9 cellular contexts compared by ENCODE assay signal in genomic region chr5:132489871-132490483, GRCh38. TPM values are rescaled to one million over a fixed set of nuclear protein-coding genes. Genes with fewer than 3 reads are reported as not detected.
DNase-seq lines count a peak whose midpoint lies in the region; ATAC-seq, FAIRE-seq and TF ChIP-seq lines count a peak whose summit lies in the region.
"Had no signal": no experiment of that assay in that cellular context is flagged by ENCODE, and none has a peak within 500 bp of the region (broad histone marks: within the 10 kb centered on the region; RNA-seq: fewer than 3 reads in every experiment).

No MANE protein-coding gene starts in this region.

- H3K9me1 ChIP-seq in keratinocyte (ENCODE audit: control insufficient read depth, extremely low read depth, insufficient read depth, low read length) = no peaks in the 10 kb centered on the region

- H3K9me3 ChIP-seq in breast epithelium (no peaks in the 10 kb centered on the region), keratinocyte (ENCODE audit: control insufficient read depth, low read depth, low read length) (no peaks in the 10 kb centered on the region)

- FAIRE-seq in keratinocyte (lab: Jason Lieb, UNC) = no peak

- DNase-seq in Ammon's horn (ENCODE audit: low spot score) (peak; percentile 49), breast epithelium (ENCODE audit: low spot score in 2 of 2) (peak in 1 of 2 donors; percentile 39), keratinocyte (ENCODE audit: low read depth, low spot score) (no peak), NCI-H2171 treated with DMSO at 0.1 percent for 48 hours (lab: John Stamatoyannopoulos, UW) (no peak)
- DNase-seq in stimulated activated CD4-positive, alpha-beta T cell treated with anti-CD3 and anti-CD28 coated beads, Interleukin-4, amount 100 ng/mL, for 1 hour = peak; percentile 61

- H4K20me1 ChIP-seq in keratinocyte (ENCODE audit: control insufficient read depth, extremely low read depth, insufficient read depth, low read length) = no peaks in the 10 kb centered on the region

- TF ChIP-seq CTCF in breast epithelium (IDR thresholded peaks at IDR 0.05) (peak in 1 of 3 donors; percentile 24), keratinocyte (optimal IDR thresholded peaks at IDR 0.05 in 1 of 3, IDR thresholded peaks at IDR 0.05 in 1 of 3, conservative IDR thresholded peaks at IDR 0.05 in 1 of 3; ENCODE audit: extremely low read depth in 1 of 3, insufficient read depth in 2 of 3, low read length in 3 of 3) (peak in 1 of 3 experiments; percentile 29)

- peaks cover 16% of the 10 kb centered on the region for H3K79me2 ChIP-seq in keratinocyte (ENCODE audit: control insufficient read depth, insufficient read depth, low read length)

- intact Hi-C loops in breast epithelium (cut with DNase I; ENCODE audit: low total_unique reads) = loop anchor here (5.0 kb wide), 1 partner anchor 63 kb away; no protein-coding TSS in a partner anchor

- H3K9ac ChIP-seq in keratinocyte (ENCODE audit: control insufficient read depth, extremely low read depth, insufficient read depth, low read length) = peak overlapping the region; percentile 89

- H3K4me1 ChIP-seq in breast epithelium (peaks cover 8 to 28% of the 10 kb centered on the region in 2 donors), keratinocyte (ENCODE audit: control insufficient read depth, extremely low read depth, insufficient read depth, low read length) (peaks cover 36% of the 10 kb centered on the region)

- H2AFZ ChIP-seq in keratinocyte (ENCODE audit: control insufficient read depth, low read length) = no peak overlapping the region

- peak overlapping the region; percentile 93 for H3K4me2 ChIP-seq in keratinocyte (ENCODE audit: control insufficient read depth, extremely low read depth, insufficient read depth, low read depth, low read length)

- H3K27ac ChIP-seq in breast epithelium (peak overlapping the region; percentile 95 to 96), keratinocyte (ENCODE audit: control insufficient read depth, insufficient read depth, low read length) (peak overlapping the region; percentile 84)

- H3K36me3 ChIP-seq in breast epithelium = no peaks in the 10 kb centered on the region
- peaks cover 13 to 16% of the 10 kb centered on the region in 2 experiments for H3K36me3 ChIP-seq in keratinocyte (ENCODE audit: control insufficient read depth in 2 of 2, extremely low read depth in 1 of 2, insufficient read depth in 2 of 2, low read length in 2 of 2)

- H3K4me3 ChIP-seq in breast epithelium (peak overlapping the region; percentile 67 to 97 (median 83)), keratinocyte (ENCODE audit: control insufficient read depth in 2 of 3, extremely low read depth in 1 of 3, insufficient read depth in 2 of 3, low read depth in 1 of 3, low read length in 3 of 3) (peak overlapping the region; percentile 69 to 77 (median 73))

- H3K27me3 ChIP-seq in breast epithelium (no peaks in the 10 kb centered on the region), keratinocyte (ENCODE audit: control insufficient read depth, extremely low read depth, insufficient read depth, low read length) (no peaks in the 10 kb centered on the region)

- dilution Hi-C loops in keratinocyte (cut with MboI; ENCODE audit: extremely low pct_ligation_motif_present, low sequenced_read_pairs) = no loop called here

- ATAC-seq in GM18868 (IDR thresholded peaks at IDR 0.05; ENCODE audit: unreplicated experiment) = peak; percentile 37
- peak; percentile 33 for ATAC-seq in HG03064 (IDR thresholded peaks at IDR 0.05; ENCODE audit: low read depth, unreplicated experiment)
- peak; percentile 39 for ATAC-seq in SK-N-SH treated with all-trans-retinoic acid at 6 μM for 48 hours

- TF ChIP-seq POLR2A in breast epithelium (IDR thresholded peaks at IDR 0.05) = no peak

TF ChIP-seq in SK-N-SH treated with all-trans-retinoic acid at 6 μM for 48 hours, 23 proteins besides CTCF, POLR2A, EP300 and RAD21:
- no peak for TF ChIP-seq ZC3H10 (CRISPR knock-in tag; IDR thresholded peaks at IDR 0.05)

RNA-seq across cellular contexts. Expression of gene IRF1, which starts 0.6 kb away (rescaled TPM):
- total RNA-seq in breast epithelium = 10 to 100 TPM; 10.4 to 27.8 (median 18.0) TPM
- polyA plus RNA-seq in keratinocyte = 3.7 to 16.4 TPM (median 6.2 TPM) in 3 replicates
- 1.5 TPM for polyA plus RNA-seq in keratinocyte (2011; ENCODE audit: low read depth)
- polyA plus RNA-seq in keratinocyte (2011; cell fraction: cytosol; rRNA removed) = 5.1 and 5.5 TPM in 2 replicates
- 10.1 and 10.5 TPM in 2 replicates for polyA plus RNA-seq in keratinocyte (2011; cell fraction: nucleus; rRNA removed)
- polyA plus RNA-seq in keratinocyte (2012; ENCODE audit: low replicate concordance) = 3.0 and 14.7 TPM in 2 replicates
- 4.8 to 17.6 TPM (median 13.9 TPM) in 3 replicates for polyA minus RNA-seq in keratinocyte
- 2.1 TPM for polyA minus RNA-seq in keratinocyte (2011; cell fraction: cytosol; rRNA and poly(A)+ RNA removed)
- polyA minus RNA-seq in keratinocyte (2011; cell fraction: nucleus; rRNA and poly(A)+ RNA removed) = 8.0 and 9.3 TPM in 2 replicates

RNA-seq across cellular contexts. Expression of gene IL5, which starts 53.3 kb away (rescaled TPM):
- not detected for total RNA-seq in breast epithelium
- not detected in 3 replicates for polyA plus RNA-seq in keratinocyte
- not detected for polyA plus RNA-seq in keratinocyte (2011; ENCODE audit: low read depth)
- not detected in 2 replicates for polyA plus RNA-seq in keratinocyte (2011; cell fraction: cytosol; rRNA removed)
- polyA plus RNA-seq in keratinocyte (2011; cell fraction: nucleus; rRNA removed) = not detected in 2 replicates
- polyA plus RNA-seq in keratinocyte (2012; ENCODE audit: low replicate concordance) = not detected in 2 replicates
- polyA minus RNA-seq in keratinocyte = not detected in 3 replicates
- not detected for polyA minus RNA-seq in keratinocyte (2011; cell fraction: cytosol; rRNA and poly(A)+ RNA removed)
- not detected in 2 replicates for polyA minus RNA-seq in keratinocyte (2011; cell fraction: nucleus; rRNA and poly(A)+ RNA removed)
- total RNA-seq: RPMI7951 had no signal

Comparison
In these comparisons a context has a peak if more than half of its experiments do, and no peak if none do; other contexts are left out.
1. DNase-seq: peak in Ammon's horn (single experiment) and stimulated activated CD4-positive, alpha-beta T cell treated with anti-CD3 and anti-CD28 coated beads, Interleukin-4, amount 100 ng/mL, for 1 hour (single experiment); none in keratinocyte (single experiment) and NCI-H2171 treated with DMSO at 0.1 percent for 48 hours (single experiment).
2. Peak in every context shown above with its lines, with median percentiles within 50 percentile points of each other: ATAC-seq.